Comparison of ENCODE assay signal across 18 cellular contexts in genomic region chr20:44603327-44603726, GRCh38. TPM values are rescaled to one million over a fixed set of nuclear protein-coding genes. Genes with fewer than 3 reads are reported as not detected.
DNase-seq lines count a peak whose midpoint lies in the region; ATAC-seq, FAIRE-seq and TF ChIP-seq lines count a peak whose summit lies in the region.
"Had no signal": no experiment of that assay in that cellular context is flagged by ENCODE, and none has a peak within 500 bp of the region (broad histone marks: within the 10 kb centered on the region; RNA-seq: fewer than 3 reads in every experiment).

No MANE protein-coding gene starts in this region.

- TF ChIP-seq POLR2A in HCT116 (IDR thresholded peaks at IDR 0.05; ENCODE audit: borderline replicate concordance, extremely low read depth, insufficient read depth, insufficient read length) (no peak), K562 (conservative IDR thresholded peaks at IDR 0.05) (no peak)

- H3K9me3 ChIP-seq in Caco-2 (peaks cover 4% of the 10 kb centered on the region; the same call in 1 of the 2 replicates), HCT116 (ENCODE audit: control insufficient read depth in 1 of 2, insufficient read depth in 1 of 2, low read depth in 1 of 2, low read length in 2 of 2) (no peaks in the 10 kb centered on the region), K562 (replicated peaks; ENCODE audit: control insufficient read depth, insufficient read depth, low read depth, low read length) (no peaks in the 10 kb centered on the region)
- H3K9me3 ChIP-seq: colonic mucosa, transverse colon had no signal

- no peak overlapping the region for H3K9ac ChIP-seq in HCT116 (ENCODE audit: low read length)
- H3K9ac ChIP-seq in K562 (ENCODE audit: insufficient read depth in 1 of 2, low read depth in 2 of 2, low read length in 2 of 2) = no peak overlapping the region

- peak in 1 of 2 experiments; percentile 40 for DNase-seq in Caco-2
- no peak for DNase-seq in HCT116 (ENCODE audit: low read depth, low spot score)
- peak in 2 of 4 experiments; percentile 34 to 36 for DNase-seq in K562 (ENCODE audit: extremely low read depth in 1 of 4, low spot score in 3 of 4)
- DNase-seq in omental fat pad (ENCODE audit: low spot score) = peak; percentile 10
- DNase-seq in AML-193 (lab: John Stamatoyannopoulos, UW) = no peak
- no peak for DNase-seq in NCI-H1694 (lab: John Stamatoyannopoulos, UW)
- DNase-seq in SIG-M5 (lab: John Stamatoyannopoulos, UW) = no peak
- DNase-seq: activated effector memory CD4-positive, alpha-beta T cell treated with anti-CD3 and anti-CD28 coated beads, Interleukin-2, amount 50 U/mL, for 16 hours; colonic mucosa; head of caudate nucleus; naive B cell; NCI-H1105 treated with DMSO at 0.1 percent for 48 hours; NCI-H446; SW 1271; transverse colon had no signal

- CTCF ChIA-PET in Caco-2 (lab: Charles Lee) (interaction anchor here (0.6 to 0.9 kb wide), 4 partner anchors 10 to 219 kb away, joined by 3 to 5 read pairs (median 3); no protein-coding TSS in a partner anchor), HCT116 (lab: Charles Lee) (interaction anchor here (1.1 to 1.4 kb wide), 2 partner anchors 17 to 487 kb away, joined by 3 to 4 read pairs; no protein-coding TSS in a partner anchor), K562 (lab: Yijun Ruan, JAX; ENCODE audit: low intra/inter-chr PET ratio) (no interaction called here)

- no peak overlapping the region for H3K4me3 ChIP-seq in Caco-2 (ENCODE audit: low read depth, low read length)
- H3K4me3 ChIP-seq in HCT116 (replicated peaks in 1 of 2; ENCODE audit: low read depth in 1 of 2, low read length in 2 of 2) = no peak overlapping the region
- H3K4me3 ChIP-seq in K562 = no peak overlapping the region
- H3K4me3 ChIP-seq: colonic mucosa, transverse colon had no signal

- ATAC-seq in HCT116 (peak; percentile 49), K562 (peak; percentile 74), omental fat pad (ENCODE audit: low FRiP score) (no peak), GM18517 (IDR thresholded peaks at IDR 0.05; ENCODE audit: unreplicated experiment) (no peak)

- H3K4me3 Mint-ChIP-seq in Caco-2 (ENCODE audit: unreplicated experiment) = no peak overlapping the region
- H3K4me3 Mint-ChIP-seq: naive B cell had no signal

- no peaks in the 10 kb centered on the region for H3K36me3 Mint-ChIP-seq in Caco-2 (ENCODE audit: insufficient read depth, unreplicated experiment)

- H3K4me1 Mint-ChIP-seq in Caco-2 (ENCODE audit: low read depth, unreplicated experiment) = no peaks in the 10 kb centered on the region

- no peak for TF ChIP-seq EP300 in K562 (IDR thresholded peaks at IDR 0.05; ENCODE audit: low read length)

- RAD21 ChIA-PET in HCT116 (lab: Charles Lee; ENCODE audit: low non-redundant PET in 1 of 2, low total read pairs in 2 of 2, uncharacterized antibody in 2 of 2, unreplicated experiment in 2 of 2) = no interaction called here

- 5% methylated on average over 8 of the region's 8 CpGs for WGBS in K562 (ENCODE audit: insufficient coverage, low coverage, missing lambda C conversion rate)

- no peak overlapping the region for H3K4me2 ChIP-seq in HCT116 (ENCODE audit: low read length)
- H3K4me2 ChIP-seq in K562 (ENCODE audit: insufficient read depth, low read length) = no peak overlapping the region

- POLR2A ChIA-PET in Caco-2 (lab: Charles Lee) (interaction anchor here (0.6 kb wide), 1 partner anchor 128 kb away, joined by 4 read pairs; the partner anchor contains the start of gene TTPAL), HCT116 (lab: Charles Lee) (no interaction called here), K562 (lab: Yijun Ruan, JAX) (interaction anchor here (0.5 to 1.6 kb wide), 4 partner anchors 9 to 85 kb away, joined by 3 to 5 read pairs (median 3); no protein-coding TSS in a partner anchor)

- TF ChIP-seq RAD21 in HCT116 (IDR thresholded peaks at IDR 0.05; ENCODE audit: low read depth) = no peak
- TF ChIP-seq RAD21 in K562 (CRISPR knock-in tag; conservative IDR thresholded peaks at IDR 0.05 in 1 of 2, IDR thresholded peaks at IDR 0.05 in 1 of 2) = peak in 1 of 2 experiments; percentile 46; a peak in 2 of 4 replicates

- H3K9me1 ChIP-seq in K562 (ENCODE audit: control insufficient read depth, insufficient read depth, low read length) = no peaks in the 10 kb centered on the region

- H3K27ac ChIP-seq in HCT116 (ENCODE audit: low read depth, low read length) = no peak overlapping the region
- no peak overlapping the region for H3K27ac ChIP-seq in K562 (ENCODE audit: extremely low read depth, low read depth, low read length)
- H3K27ac ChIP-seq: colonic mucosa, epithelial cell of prostate had no signal

- H3K27me3 Mint-ChIP-seq in Caco-2 (ENCODE audit: insufficient read depth, unreplicated experiment) = no peaks in the 10 kb centered on the region
- H3K27me3 Mint-ChIP-seq: naive B cell had no signal

- H3K27me3 ChIP-seq in Caco-2 (replicated peaks; ENCODE audit: control insufficient read depth, insufficient read depth, low read length) (no peaks in the 10 kb centered on the region), HCT116 (ENCODE audit: insufficient read depth, low read length) (no peaks in the 10 kb centered on the region), K562 (ENCODE audit: control insufficient read depth in 2 of 2, insufficient read depth in 2 of 2, low read length in 2 of 2) (no peaks in the 10 kb centered on the region)
- H3K27me3 ChIP-seq: colonic mucosa, transverse colon had no signal

- peak; percentile 25 to 43 for TF ChIP-seq CTCF in Caco-2 (IDR thresholded peaks at IDR 0.05; ENCODE audit: insufficient read depth in 1 of 2, low read depth in 1 of 2, low read length in 1 of 2, severe bottlenecking in 1 of 2, unreplicated experiment in 1 of 2)
- peak in 2 of 3 experiments; percentile 38 to 40; a peak in 4 of 6 replicates for TF ChIP-seq CTCF in HCT116 (IDR thresholded peaks at IDR 0.05 in 2 of 3, conservative IDR thresholded peaks at IDR 0.05 in 1 of 3; ENCODE audit: borderline replicate concordance in 1 of 3, insufficient read depth in 1 of 3, low read depth in 2 of 3, low read length in 2 of 3)
- peak; percentile 54 to 69 (median 58) for TF ChIP-seq CTCF in K562 (IDR thresholded peaks at IDR 0.05 in 2 of 3, conservative IDR thresholded peaks at IDR 0.05 in 1 of 3; ENCODE audit: insufficient read depth in 2 of 3, low read depth in 1 of 3, low read length in 3 of 3)
- no peak for TF ChIP-seq CTCF in omental fat pad (IDR thresholded peaks at IDR 0.05)

- H3K79me2 ChIP-seq in HCT116 (ENCODE audit: insufficient read depth, low read length) (no peaks in the 10 kb centered on the region), K562 (ENCODE audit: control insufficient read depth, insufficient read depth, low read length) (no peaks in the 10 kb centered on the region)

- no peak overlapping the region for H2AFZ ChIP-seq in HCT116 (ENCODE audit: low read depth, low read length, poor library complexity, severe bottlenecking)
- no peak overlapping the region for H2AFZ ChIP-seq in K562 (ENCODE audit: low read depth, low read length)

- H4K20me1 ChIP-seq in HCT116 (ENCODE audit: insufficient read depth) = no peaks in the 10 kb centered on the region
- H4K20me1 ChIP-seq in K562 (replicated peaks; ENCODE audit: control insufficient read depth, insufficient read depth, low read length) = no peaks in the 10 kb centered on the region

- H3K4me1 ChIP-seq in Caco-2 (no peaks in the 10 kb centered on the region; the same call in 1 of the 2 replicates), HCT116 (ENCODE audit: control insufficient read depth in 1 of 2, insufficient read depth in 2 of 2, low read length in 2 of 2) (peaks cover 0 to 3% of the 10 kb centered on the region in 2 experiments; a peak in 1 of 4 replicates), K562 (replicated peaks in 1 of 2; ENCODE audit: control insufficient read depth in 2 of 2, insufficient read depth in 2 of 2, low read length in 2 of 2) (peaks cover 0 to 6% of the 10 kb centered on the region in 2 experiments; a peak in 3 of 5 replicates)

- intact Hi-C loops in Caco-2 (cut with micrococcal nuclease; ENCODE audit: unreplicated experiment) = no loop called here
- intact Hi-C loops in HCT116 (cut with micrococcal nuclease) = no loop called here
- intact Hi-C loops in K562 (cut with micrococcal nuclease) = no loop called here

- FAIRE-seq in K562 (lab: Jason Lieb, UNC) = peak; percentile 46
- FAIRE-seq: D721Med had no signal

- in situ Hi-C loops in K562 (cut with MboI) = loop anchor here (10.0 kb wide), 1 partner anchor 389 kb away; the partner anchor contains the start of gene OSER1

- no peaks in the 10 kb centered on the region for H3K9me3 Mint-ChIP-seq in Caco-2 (ENCODE audit: unreplicated experiment)

- H3K27ac Mint-ChIP-seq in Caco-2 (ENCODE audit: unreplicated experiment) = no peak overlapping the region
- H3K27ac Mint-ChIP-seq: naive B cell had no signal

- H3K36me3 ChIP-seq in Caco-2 (ENCODE audit: control insufficient read depth, insufficient read depth, low read length) (no peaks in the 10 kb centered on the region), HCT116 (ENCODE audit: control insufficient read depth in 1 of 2, insufficient read depth in 2 of 2, low read length in 2 of 2) (no peaks in the 10 kb centered on the region), K562 (ENCODE audit: control insufficient read depth, insufficient read depth, low read length) (no peaks in the 10 kb centered on the region)
- H3K36me3 ChIP-seq: colonic mucosa, transverse colon had no signal

- H3K9me2 ChIP-seq in HCT116 (ENCODE audit: insufficient read depth) = no peaks in the 10 kb centered on the region

- BruUV-seq in Caco-2 (replicated peaks; lab: Mats Ljungman, UMichigan) (no TSS peak), HCT116 (replicated peaks; lab: Mats Ljungman, UMichigan) (no TSS peak), K562 (replicated peaks; lab: Mats Ljungman, UMichigan) (no TSS peak)

RNA-seq across cellular contexts. Expression of gene PKIG, which starts 20.9 kb away (rescaled TPM):
- total RNA-seq in Caco-2 (2022) (25.9 and 29.5 TPM in 2 replicates), HCT116 (2021; ENCODE audit: unreplicated experiment) (20.1 TPM), K562 (2014; rRNA removed) (4.9 and 7.4 TPM in 2 replicates), K562 (2014; rRNA removed; fragmentation: Illumina TruSeq; extraction: Trizol) (1.6 and 2.9 TPM in 2 replicates), K562 (2015; rRNA removed; fragmentation: Illumina TruSeq; extraction: Trizol) (5.0 and 6.1 TPM in 2 replicates), K562 (2021) (4.7 and 5.1 TPM in 2 replicates), omental fat pad (100 to 1,000 TPM in 3 of 4 donors, 10 to 100 TPM in 1; 90.8 to 133 (median 118) TPM)
- 16.8 and 18.8 TPM in 2 replicates for polyA plus RNA-seq in HCT116 (2012)
- 1.0 TPM in 1 of 2 replicates, not detected in the other for total RNA-seq in K562 (2011; cell fraction: chromatin; rRNA removed; ENCODE audit: low replicate concordance)
- 0.83 and 0.92 TPM in 2 replicates for total RNA-seq in K562 (2011; cell fraction: nucleolus; rRNA removed)
- total RNA-seq in K562 (2011; cell fraction: nucleoplasm; rRNA removed) = 0.59 and 0.92 TPM in 2 replicates
- polyA plus RNA-seq in K562 (2011; rRNA removed) (3.0 and 4.6 TPM in 2 replicates), K562 (2014; fragmentation: Illumina TruSeq; extraction: Trizol) (6.2 and 7.0 TPM in 2 replicates), K562 (2014; fragmentation: Nextera tagmentation; extraction: Ambion mirVana) (under 1 TPM; 0.13 to 0.74 TPM), K562 (2014; rRNA removed) (5.7 and 7.6 TPM in 2 replicates)
- polyA plus RNA-seq in K562 (2011; cell fraction: cytosol; rRNA removed) = 6.9 and 7.3 TPM in 2 replicates
- polyA plus RNA-seq in K562 (2011; cell fraction: nucleus; rRNA removed) = 3.2 and 3.7 TPM in 2 replicates
- 6.9 and 7.4 TPM in 2 replicates for polyA plus RNA-seq in K562 (2012)
- polyA minus RNA-seq in K562 (2011; rRNA and poly(A)+ RNA removed) = 1.9 and 2.4 TPM in 2 replicates
- 1.7 and 3.8 TPM in 2 replicates for polyA minus RNA-seq in K562 (2011; cell fraction: cytosol; rRNA and poly(A)+ RNA removed)
- polyA minus RNA-seq in K562 (2011; cell fraction: nucleus; rRNA and poly(A)+ RNA removed) = 0.44 and 0.81 TPM in 2 replicates

RNA-seq across cellular contexts. Expression of gene ADA, which starts 48.2 kb away (rescaled TPM):
- total RNA-seq in Caco-2 (2022) (21.1 and 23.5 TPM in 2 replicates), HCT116 (2021; ENCODE audit: unreplicated experiment) (25.9 TPM), K562 (2014; rRNA removed) (4.0 and 8.2 TPM in 2 replicates), K562 (2014; rRNA removed; fragmentation: Illumina TruSeq; extraction: Trizol) (3.4 and 4.4 TPM in 2 replicates), K562 (2015; rRNA removed; fragmentation: Illumina TruSeq; extraction: Trizol) (4.6 and 5.3 TPM in 2 replicates), K562 (2021) (7.0 and 7.3 TPM in 2 replicates), omental fat pad (10 to 100 TPM; 11.5 to 62.6 (median 15.4) TPM)
- polyA plus RNA-seq in HCT116 (2012) = 33.7 and 36.3 TPM in 2 replicates
- 5.1 and 18.6 TPM in 2 replicates for total RNA-seq in K562 (2011; cell fraction: chromatin; rRNA removed; ENCODE audit: low replicate concordance)
- 7.1 and 11.2 TPM in 2 replicates for total RNA-seq in K562 (2011; cell fraction: nucleolus; rRNA removed)
- total RNA-seq in K562 (2011; cell fraction: nucleoplasm; rRNA removed) = 5.2 and 11.3 TPM in 2 replicates
- polyA plus RNA-seq in K562 (2011; rRNA removed) (26.1 and 26.8 TPM in 2 replicates), K562 (2014; fragmentation: Illumina TruSeq; extraction: Trizol) (6.8 and 7.2 TPM in 2 replicates), K562 (2014; fragmentation: Nextera tagmentation; extraction: Ambion mirVana) (1 to 10 TPM; 2.4 to 3.6 TPM), K562 (2014; rRNA removed) (8.9 and 10.9 TPM in 2 replicates)
- polyA plus RNA-seq in K562 (2011; cell fraction: cytosol; rRNA removed) = 30.9 and 33.5 TPM in 2 replicates
- 42.7 and 47.8 TPM in 2 replicates for polyA plus RNA-seq in K562 (2011; cell fraction: nucleus; rRNA removed)
- polyA plus RNA-seq in K562 (2012) = 5.7 and 7.4 TPM in 2 replicates
- 11.8 and 15.5 TPM in 2 replicates for polyA minus RNA-seq in K562 (2011; rRNA and poly(A)+ RNA removed)
- 8.0 and 11.6 TPM in 2 replicates for polyA minus RNA-seq in K562 (2011; cell fraction: cytosol; rRNA and poly(A)+ RNA removed)
- 6.2 and 6.8 TPM in 2 replicates for polyA minus RNA-seq in K562 (2011; cell fraction: nucleus; rRNA and poly(A)+ RNA removed)

Comparison
In these comparisons a context has a peak if more than half of its experiments do, and no peak if none do; other contexts are left out.
1. CTCF ChIP-seq: peak in Caco-2 (2 of 2), HCT116 (2 of 3) and K562 (3 of 3); none in omental fat pad (0 of 3).
2. ATAC-seq: peak in HCT116 (single experiment) and K562 (single experiment); none in omental fat pad (single experiment) and GM18517 (single experiment).